8 cellular contexts compared by ENCODE assay signal in genomic region chr1:156659994-156660751, GRCh38. TPM values are rescaled to one million over a fixed set of nuclear protein-coding genes. Genes with fewer than 3 reads are reported as not detected.
DNase-seq lines count a peak whose midpoint lies in the region; ATAC-seq and TF ChIP-seq lines count a peak whose summit lies in the region.

No MANE protein-coding gene starts in this region.

- H2BK20ac ChIP-seq in H9 (ENCODE audit: low read depth, low read length, poor library complexity, severe bottlenecking), result no peak overlapping the region

- H3K4me1 Mint-ChIP-seq in H9, result peaks cover 78 to 79% of the 10 kb centered on the region in 2 experiments

- H3K4me1 ChIP-seq in DOHH2 (ENCODE audit: control insufficient read depth, low read length) (peaks cover 68% of the 10 kb centered on the region), H9 (ENCODE audit: insufficient read depth, low read length) (peaks cover 17% of the 10 kb centered on the region; the same call in 1 of the 2 replicates), suprapubic skin (peaks cover 75% of the 10 kb centered on the region)

- H3K9me3 Mint-ChIP-seq in H9, result no peaks in the 10 kb centered on the region

- no peak for TF ChIP-seq EP300 in suprapubic skin (IDR thresholded peaks at IDR 0.05)

- H3K36me3 ChIP-seq in DOHH2 (ENCODE audit: control insufficient read depth, low read length), result no peaks in the 10 kb centered on the region
- H3K36me3 ChIP-seq in suprapubic skin, result no peaks in the 10 kb centered on the region

- H3K9ac ChIP-seq in H9 (ENCODE audit: extremely low read depth, insufficient read length, low read length), result no peak overlapping the region

- in situ Hi-C loops in SK-MEL-5 (cut with HindIII; ENCODE audit: low pct_unique_long_range_greater_than_20kb, low sequenced_read_pairs), result no loop called here

- no peak overlapping the region for H3K27ac ChIP-seq in DOHH2 (ENCODE audit: low read depth, low read length)
- peak overlapping the region; percentile 2 for H3K27ac ChIP-seq in H9 (ENCODE audit: insufficient read length, low read depth, low read length)
- peak overlapping the region; percentile 67 for H3K27ac ChIP-seq in suprapubic skin

- H3K9me3 ChIP-seq in DOHH2 (ENCODE audit: control insufficient read depth, insufficient read depth, low read length) (no peaks in the 10 kb centered on the region), H9 (ENCODE audit: control insufficient read depth, low read depth, low read length) (no peaks in the 10 kb centered on the region), suprapubic skin (no peaks in the 10 kb centered on the region)

- no peak overlapping the region for H2BK12ac ChIP-seq in H9 (ENCODE audit: insufficient read length, low read depth, low read length)

- no peaks in the 10 kb centered on the region for H3K79me1 ChIP-seq in H9 (ENCODE audit: insufficient read depth, low read depth, low read length, poor library complexity, severe bottlenecking)

- peak overlapping the region in 1 of 2 experiments; percentile 63; a peak in 4 of 5 replicates for H3K4me3 Mint-ChIP-seq in H9

- H3K79me2 ChIP-seq in DOHH2 (ENCODE audit: control insufficient read depth, low read length) (no peaks in the 10 kb centered on the region), H9 (ENCODE audit: insufficient read depth, low read length) (no peaks in the 10 kb centered on the region)

- TF ChIP-seq POLR2A in suprapubic skin (IDR thresholded peaks at IDR 0.05), result no peak

- no peak overlapping the region for H4K91ac ChIP-seq in H9 (ENCODE audit: insufficient read length, low read depth, low read length)

- no peak overlapping the region for H3K56ac ChIP-seq in H9 (ENCODE audit: insufficient read length, low read depth, low read length)

- peak; percentile 88 for ATAC-seq in omental fat pad (ENCODE audit: low FRiP score)

- H3K4me3 ChIP-seq in DOHH2 (ENCODE audit: low read length) (no peak overlapping the region), suprapubic skin (no peak overlapping the region)

- H2AK5ac ChIP-seq in H9 (ENCODE audit: insufficient read length, low read length), result no peak overlapping the region

- H3K14ac ChIP-seq in H9 (ENCODE audit: insufficient read depth, low read length), result peak overlapping the region; percentile 15; the same call in 1 of the 2 replicates

- H3K27me3 ChIP-seq in DOHH2 (ENCODE audit: control insufficient read depth, low read length) (peaks cover 41% of the 10 kb centered on the region), H9 (ENCODE audit: insufficient read depth, low read length) (no peaks in the 10 kb centered on the region; the same call in 1 of the 2 replicates), suprapubic skin (peaks cover 24% of the 10 kb centered on the region)

- H4K8ac ChIP-seq in H9 (replicated peaks; ENCODE audit: insufficient read length, low read depth, low read length), result no peak overlapping the region

- no CpG with 5 or more reads among the region's 38 CpGs for WGBS in H9 (ENCODE audit: extremely low coverage, insufficient read length, low lambda C conversion rate)
- 21% methylated on average over 34 of the region's 38 CpGs for WGBS in suprapubic skin

- peaks cover 4% of the 10 kb centered on the region for H3F3A ChIP-seq in DOHH2 (ENCODE audit: control insufficient read depth, insufficient read depth)

- peak overlapping the region; percentile 88 for H3K18ac ChIP-seq in H9 (ENCODE audit: insufficient read length, low read depth, low read length)

- H3K36me3 Mint-ChIP-seq in H9 (ENCODE audit: insufficient read depth in 1 of 3, low read depth in 3 of 3), result no peaks in the 10 kb centered on the region

- H4K20me1 ChIP-seq in DOHH2 (ENCODE audit: control insufficient read depth, insufficient read depth, low read depth, low read length), result 0 out of 2 replicates have a peak, but pooled peaks cover 3% of the 10 kb centered on the region
- no peaks in the 10 kb centered on the region for H4K20me1 ChIP-seq in H9 (ENCODE audit: control insufficient read depth, insufficient read depth, insufficient read length)

- H3K4me2 ChIP-seq in DOHH2 (ENCODE audit: low read length), result peak overlapping the region; percentile 8; the same call in 1 of the 2 replicates
- H3K4me2 ChIP-seq in H9 (ENCODE audit: insufficient read depth, insufficient read length, low read length), result peak overlapping the region; percentile 3

- H3K9me2 ChIP-seq in DOHH2 (replicated peaks; ENCODE audit: control insufficient read depth, low read length), result no peaks in the 10 kb centered on the region

- no peak overlapping the region for H3K23ac ChIP-seq in H9 (ENCODE audit: insufficient read length, low read depth, low read length)

- H3K27me3 Mint-ChIP-seq in H9 (ENCODE audit: low read depth), result peaks cover 45% of the 10 kb centered on the region

- no peak overlapping the region for H3T11ph ChIP-seq in H9 (ENCODE audit: low read length)

- H2BK120ac ChIP-seq in H9 (ENCODE audit: low read depth, low read length, poor library complexity, severe bottlenecking), result no peak overlapping the region

- DNase-seq in H9 (peak; percentile 98), NAMALWA (ENCODE audit: low spot score) (peak; percentile 97), SK-MEL-5 (ENCODE audit: low read depth, low spot score) (peak; percentile 95), germinal center (ENCODE audit: low spot score) (peak; percentile 98), omental fat pad (ENCODE audit: low spot score) (peak; percentile 73), suprapubic skin (ENCODE audit: low spot score in 2 of 2) (peak; percentile 97 to 98)
- peak; percentile 90 for DNase-seq in activated naive CD4-positive, alpha-beta T cell treated with Interleukin-2 at 50 U/mL for 16 hours

- H3K23me2 ChIP-seq in H9 (ENCODE audit: insufficient read length, low read depth, low read length, poor library complexity, severe bottlenecking), result peaks cover 10% of the 10 kb centered on the region

- TF ChIP-seq CTCF in DOHH2 (IDR thresholded peaks at IDR 0.05; ENCODE audit: low read depth, low read length, poor library complexity, severe bottlenecking), result peak; percentile 100
- TF ChIP-seq CTCF in H9 (conservative IDR thresholded peaks at IDR 0.05), result peak; percentile 99
- TF ChIP-seq CTCF in omental fat pad (IDR thresholded peaks at IDR 0.05), result peak in 2 of 3 donors; percentile 84 to 98
- TF ChIP-seq CTCF in suprapubic skin (IDR thresholded peaks at IDR 0.05), result peak; percentile 95 to 100

- no peak overlapping the region for H2AFZ ChIP-seq in H9 (ENCODE audit: low read length)

- no peak overlapping the region for H3K4ac ChIP-seq in H9 (ENCODE audit: low read depth, low read length)

- H2BK15ac ChIP-seq in H9 (ENCODE audit: low read depth, low read length), result no peak overlapping the region

- H2BK5ac ChIP-seq in H9 (ENCODE audit: insufficient read length, low read length), result no peak overlapping the region

- H3K27ac Mint-ChIP-seq in H9, result peak overlapping the region; percentile 96 to 99 (median 97)

- H4K5ac ChIP-seq in H9 (ENCODE audit: insufficient read length, low read depth, low read length), result peak overlapping the region; percentile 63

RNA-seq across cellular contexts. Expression of gene NES, which starts 17.0 kb away (rescaled TPM):
- total RNA-seq in H9 (2021), result 167 and 168 TPM in 2 replicates
- 81.0 and 97.4 TPM in 2 replicates for total RNA-seq in SK-MEL-5 (2014; rRNA removed; shearing (Covaris generic))
- polyA plus RNA-seq in SK-MEL-5 (2015; cell fraction: cytosol; rRNA removed), result 47.8 and 59.9 TPM in 2 replicates
- 121 and 128 TPM in 2 replicates for polyA plus RNA-seq in SK-MEL-5 (2015; cell fraction: nucleus; rRNA removed)
- 10 to 100 TPM; 17.4 to 76.4 (median 27.7) TPM for total RNA-seq in omental fat pad
- total RNA-seq in suprapubic skin, result 1 to 10 TPM; 1.9 to 7.4 (median 4.8) TPM

RNA-seq across cellular contexts. Expression of gene BCAN, which starts 18.3 kb away (rescaled TPM):
- total RNA-seq in H9 (2021) (0.88 and 1.2 TPM in 2 replicates), omental fat pad (not detected), suprapubic skin (10 to 100 TPM; 17.8 to 41.2 (median 29.4) TPM)
- total RNA-seq in SK-MEL-5 (2014; rRNA removed; shearing (Covaris generic)), result 34.2 and 43.7 TPM in 2 replicates
- polyA plus RNA-seq in SK-MEL-5 (2015; cell fraction: cytosol; rRNA removed), result 77.7 and 93.2 TPM in 2 replicates
- 45.2 and 74.8 TPM in 2 replicates for polyA plus RNA-seq in SK-MEL-5 (2015; cell fraction: nucleus; rRNA removed)

RNA-seq across cellular contexts. Expression of gene HAPLN2, which starts 41.0 kb away (rescaled TPM):
- total RNA-seq in H9 (2021) (0.44 and 0.46 TPM in 2 replicates), omental fat pad (1 to 10 TPM in 1 of 4 donors, not detected in 3; 2.8 TPM), suprapubic skin (1 to 10 TPM in 2 of 4 donors, not detected in 2; 1.0 to 2.9 TPM)
- not detected in 2 replicates for total RNA-seq in SK-MEL-5 (2014; rRNA removed; shearing (Covaris generic))
- not detected in 2 replicates for polyA plus RNA-seq in SK-MEL-5 (2015; cell fraction: cytosol; rRNA removed)
- 0.47 and 6.2 TPM in 2 replicates for polyA plus RNA-seq in SK-MEL-5 (2015; cell fraction: nucleus; rRNA removed)

RNA-seq across cellular contexts. Expression of gene CRABP2, which starts 45.2 kb away (rescaled TPM):
- total RNA-seq in H9 (2021) (180 and 184 TPM in 2 replicates), omental fat pad (1 to 10 TPM in 3 of 4 donors, not detected in 1; 4.5 to 8.8 (median 8.8) TPM), suprapubic skin (10 to 100 TPM; 38.4 to 98.0 (median 68.2) TPM)
- 0.29 TPM in 1 of 2 replicates, not detected in the other for total RNA-seq in SK-MEL-5 (2014; rRNA removed; shearing (Covaris generic))
- polyA plus RNA-seq in SK-MEL-5 (2015; cell fraction: cytosol; rRNA removed), result 0.71 TPM in 1 of 2 replicates, not detected in the other
- polyA plus RNA-seq in SK-MEL-5 (2015; cell fraction: nucleus; rRNA removed), result not detected in 2 replicates

RNA-seq across cellular contexts. Expression of gene GPATCH4, which starts 58.9 kb away (rescaled TPM):
- total RNA-seq in H9 (2021) (64.6 and 71.7 TPM in 2 replicates), omental fat pad (10 to 100 TPM; 30.2 to 77.5 (median 35.5) TPM), suprapubic skin (10 to 100 TPM; 15.9 to 25.1 (median 20.5) TPM)
- total RNA-seq in SK-MEL-5 (2014; rRNA removed; shearing (Covaris generic)), result 26.4 and 27.3 TPM in 2 replicates
- polyA plus RNA-seq in SK-MEL-5 (2015; cell fraction: cytosol; rRNA removed), result 29.4 and 37.3 TPM in 2 replicates
- 48.3 and 48.5 TPM in 2 replicates for polyA plus RNA-seq in SK-MEL-5 (2015; cell fraction: nucleus; rRNA removed)
